Comparison of ENCODE assay signal across 2 cellular contexts in the genomic region with DNA sequence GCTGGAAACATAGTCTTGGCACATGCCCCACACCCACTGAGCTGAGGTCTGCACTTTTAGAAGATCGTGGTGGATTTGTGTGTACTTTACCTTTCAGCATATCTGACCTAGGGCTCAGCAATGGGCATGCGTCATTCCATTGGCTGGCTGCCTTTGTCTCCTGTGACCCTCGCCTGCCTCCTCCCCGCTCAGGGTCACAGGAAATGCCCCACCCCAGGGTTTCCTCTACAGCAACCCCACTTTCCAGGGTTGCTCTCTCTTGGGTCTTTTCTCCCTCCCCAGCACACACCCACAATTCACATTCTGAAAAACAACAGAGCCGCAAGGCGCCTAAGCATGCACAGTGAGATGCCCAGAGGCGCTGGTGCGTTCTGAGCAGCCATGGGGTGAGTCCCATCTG. TPM values are rescaled to one million over a fixed set of nuclear protein-coding genes. Genes with fewer than 3 reads are reported as not detected.
"Had no signal": no experiment of that assay in that cellular context is flagged by ENCODE, and none has a peak within 500 bp of the region (broad histone marks: within the 10 kb centered on the region; RNA-seq: fewer than 3 reads in every experiment).

No MANE protein-coding gene starts in this region.

RNA-seq across cellular contexts. Expression of a gene that starts 29.2 kb away (rescaled TPM):
- total RNA-seq: IMR-90, SJSA1 had no signal
